ENCODE assay signal across 21 cellular contexts in the genomic region with DNA sequence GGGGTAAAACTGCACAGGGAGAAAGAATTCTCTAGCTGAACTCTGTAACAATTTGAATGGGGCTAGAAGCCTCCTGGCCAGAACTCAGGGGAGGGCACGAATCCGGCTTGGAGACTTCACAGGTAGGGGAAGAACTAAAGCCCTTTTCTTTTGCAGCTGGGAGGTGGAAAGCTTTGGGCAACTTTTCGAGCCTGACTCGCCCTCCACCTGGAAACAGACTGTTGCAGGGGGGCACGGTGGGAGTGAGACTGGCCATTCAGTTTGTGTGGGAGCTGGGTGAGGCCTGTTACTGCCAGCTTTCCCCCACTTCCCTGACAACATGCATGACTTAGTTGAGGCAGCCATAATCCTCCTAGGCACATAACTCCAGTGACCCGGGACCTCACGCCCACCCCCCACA.
"Had no signal": no experiment of that assay in that cellular context is flagged by ENCODE, and none has a peak within 500 bp of the region (broad histone marks: within the 10 kb centered on the region; RNA-seq: fewer than 3 reads in every experiment).

No MANE protein-coding gene starts in this region.

- H3K36me3 ChIP-seq: lower lobe of right lung, thyroid gland had no signal

- H3K27ac ChIP-seq: coronary artery, lower lobe of right lung, psoas muscle, stomach, thyroid gland had no signal

- H3K27me3 ChIP-seq: stomach, thyroid gland had no signal

- DNase-seq: central memory CD4-positive, alpha-beta T cell; effector memory CD8-positive, alpha-beta T cell; hypothalamus; immature natural killer cell; islet precursor cell; left ventricle myocardium superior; lower lobe of right lung; natural killer cell; nucleus accumbens; small intestine; stimulated activated CD4-positive, alpha-beta T cell treated with anti-CD3 and anti-CD28 coated beads, Interleukin-12 subunit alpha, Interleukin-12 subunit beta, amount 100 ng/mL, for 4 hours; stimulated activated CD4-positive, alpha-beta T cell treated with anti-CD3 and anti-CD28 coated beads, Interleukin-1b, Interleukin-23, amount 100 ng/mL, for 48 hours; stimulated activated CD4-positive, alpha-beta T cell treated with anti-CD3 and anti-CD28 coated beads, Interleukin-4, amount 100 ng/mL, for 24 hours; stimulated activated naive CD4-positive, alpha-beta T cell treated with Interleukin-2 at 50 U/mL for 16 hours; stomach; thyroid gland had no signal

- H3K4me1 ChIP-seq: lower lobe of right lung, psoas muscle, stomach, thyroid gland had no signal

- H3K4me3 ChIP-seq: coronary artery, lower lobe of right lung, psoas muscle, stomach, thyroid gland had no signal

- ATAC-seq: effector memory CD8-positive, alpha-beta T cell; left ventricle myocardium superior; lower lobe of right lung; natural killer cell; psoas muscle; right cardiac atrium; stimulated activated effector memory CD8-positive, alpha-beta T cell treated with anti-CD3 and anti-CD28 coated beads, Interleukin-12 subunit alpha, Interleukin-12 subunit beta, amount 100 ng/mL, for 72 hours had no signal

- H3K9me3 ChIP-seq: lower lobe of right lung, psoas muscle, stomach, thyroid gland had no signal

- FAIRE-seq: frontal cortex, small intestine had no signal
